19 cellular contexts compared by ENCODE assay signal in genomic region chr7:125357681-125358440, GRCh38.
DNase-seq lines count a peak whose midpoint lies in the region; ATAC-seq and TF ChIP-seq lines count a peak whose summit lies in the region.
"Had no signal": no experiment of that assay in that cellular context is flagged by ENCODE, and none has a peak within 500 bp of the region (broad histone marks: within the 10 kb centered on the region; RNA-seq: fewer than 3 reads in every experiment).

No MANE protein-coding gene starts in this region.

- no peak overlapping the region for H3K9ac ChIP-seq in OCI-LY3 (ENCODE audit: low read length)

- peak overlapping the region; percentile 30 for H3K4me3 Mint-ChIP-seq in nephron progenitor cell
- H3K4me3 Mint-ChIP-seq: CD4-positive, alpha-beta T cell had no signal

- TF ChIP-seq CTCF in OCI-LY3 (IDR thresholded peaks at IDR 0.05; ENCODE audit: low read depth, low read length): no peak
- TF ChIP-seq CTCF in astrocyte of the spinal cord (IDR thresholded peaks at IDR 0.05; ENCODE audit: low read depth, low read length): no peak
- TF ChIP-seq CTCF in nephron progenitor cell (IDR thresholded peaks at IDR 0.05): no peak

- no peak for ATAC-seq in HG03354 (IDR thresholded peaks at IDR 0.05; ENCODE audit: poor library complexity, severe bottlenecking, unreplicated experiment)
- ATAC-seq: Panc1 had no signal

- H3K36me3 Mint-ChIP-seq in nephron progenitor cell (ENCODE audit: low read depth): no peaks in the 10 kb centered on the region

- DNase-seq in HCEC 1CT (peak; percentile 12), astrocyte of the spinal cord (ENCODE audit: low read depth, low spot score) (peak; percentile 22), nephron progenitor cell (no peak), SKM-1 (lab: John Stamatoyannopoulos, UW; ENCODE audit: unreplicated experiment) (no peak), COLO668 (lab: John Stamatoyannopoulos, UW; ENCODE audit: unreplicated experiment) (no peak), NCI-H82 treated with DMSO at 0.1 percent for 48 hours (lab: John Stamatoyannopoulos, UW; ENCODE audit: unreplicated experiment) (no peak)
- DNase-seq: ACHN; CD4-positive, alpha-beta T cell; DND-41; IMR-90; NCI-H1048; NCI-H2107; NCI-H226; NCI-H526; SHP77 treated with DMSO at 0.1 percent for 48 hours; SW 1271 had no signal

- no peaks in the 10 kb centered on the region for H3K9me3 ChIP-seq in OCI-LY3 (ENCODE audit: insufficient read depth, low read length)

- peaks cover 15% of the 10 kb centered on the region for H3K4me1 Mint-ChIP-seq in nephron progenitor cell

- peaks cover 7% of the 10 kb centered on the region for H3K27me3 Mint-ChIP-seq in nephron progenitor cell (ENCODE audit: low read depth, poor library complexity)
- H3K27me3 Mint-ChIP-seq: CD4-positive, alpha-beta T cell had no signal

- in situ Hi-C loops in astrocyte of the spinal cord (cut with HindIII; ENCODE audit: low sequenced_read_pairs): no loop called here

- no peaks in the 10 kb centered on the region for H3K79me2 ChIP-seq in OCI-LY3 (ENCODE audit: low read length)

- peak overlapping the region; percentile 12; the same call in 1 of the 2 replicates for H3K27ac ChIP-seq in OCI-LY3 (ENCODE audit: low read length)

- H3K4me3 ChIP-seq in OCI-LY3 (ENCODE audit: low read length) (no peak overlapping the region), astrocyte of the spinal cord (ENCODE audit: low read depth, low read length) (no peak overlapping the region)

- H3K4me2 ChIP-seq in OCI-LY3 (ENCODE audit: low read length): peak overlapping the region; percentile 0; the same call in 1 of the 2 replicates

- H3K9me3 Mint-ChIP-seq in nephron progenitor cell: no peaks in the 10 kb centered on the region

- H4K20me1 ChIP-seq in OCI-LY3 (ENCODE audit: insufficient read depth, low read length): no peaks in the 10 kb centered on the region

- H3K4me1 ChIP-seq in OCI-LY3 (ENCODE audit: low read length): peaks cover 34% of the 10 kb centered on the region

- H3K27ac Mint-ChIP-seq in nephron progenitor cell: peak overlapping the region; percentile 16
- H3K27ac Mint-ChIP-seq: CD4-positive, alpha-beta T cell had no signal

- H3K36me3 ChIP-seq in OCI-LY3 (replicated peaks; ENCODE audit: low read depth, low read length): no peaks in the 10 kb centered on the region

- no peaks in the 10 kb centered on the region for H3K27me3 ChIP-seq in OCI-LY3 (ENCODE audit: low read depth, low read length)

- no peak overlapping the region for H2AFZ ChIP-seq in OCI-LY3 (ENCODE audit: low read depth, low read length)

Comparison
In these comparisons a context has a peak if more than half of its experiments do, and no peak if none do; other contexts are left out.
1. DNase-seq: peak in HCEC 1CT (single experiment) and astrocyte of the spinal cord (single experiment); none in nephron progenitor cell (single experiment), SKM-1 (single experiment), COLO668 (single experiment) and NCI-H82 treated with DMSO at 0.1 percent for 48 hours (single experiment).